Comparison of ENCODE assay signal across 1 cellular context in genomic region chr5:132849347-132849746, GRCh38.
TF ChIP-seq lines count a peak whose summit lies in the region.

No MANE protein-coding gene starts in this region.

TF ChIP-seq in HepG2, 621 proteins besides CTCF, POLR2A, EP300 and RAD21 (continues in another document):
- no peak for TF ChIP-seq SOX6 (IDR thresholded peaks at IDR 0.05)
- peak; percentile 84 for TF ChIP-seq SOX6 (CRISPR knock-in tag; IDR thresholded peaks at IDR 0.05)
- TF ChIP-seq ZBTB7A (CRISPR knock-in tag; IDR thresholded peaks at IDR 0.05) = no peak
- TF ChIP-seq FOXA1 (IDR thresholded peaks at IDR 0.05) = no peak
- peak; percentile 39; the same call in 1 of the 2 replicates for TF ChIP-seq FOXA1 (CRISPR knock-in tag; IDR thresholded peaks at IDR 0.05)
- TF ChIP-seq ARID5B (CRISPR knock-in tag; IDR thresholded peaks at IDR 0.05) = peak; percentile 54
- no peak for TF ChIP-seq YY1 (IDR thresholded peaks at IDR 0.05; ENCODE audit: insufficient read depth, insufficient replicate concordance, low read depth, low read length)
- TF ChIP-seq GATAD2A (CRISPR knock-in tag; IDR thresholded peaks at IDR 0.05) = peak; percentile 60
- TF ChIP-seq ZNF879 (CRISPR knock-in tag; IDR thresholded peaks at IDR 0.05) = no peak
- no peak for TF ChIP-seq ZBTB43 (CRISPR knock-in tag; conservative IDR thresholded peaks at IDR 0.05)
- 0 out of 2 replicates have a peak, but pooled peaks have one; percentile 21 for TF ChIP-seq ATF2 (CRISPR knock-in tag; IDR thresholded peaks at IDR 0.05)
- no peak for TF ChIP-seq TFDP2 (CRISPR knock-in tag; IDR thresholded peaks at IDR 0.05)
- peak; percentile 58 for TF ChIP-seq BCL6 (CRISPR knock-in tag; IDR thresholded peaks at IDR 0.05)
- no peak for TF ChIP-seq TBL1XR1 (IDR thresholded peaks at IDR 0.05; ENCODE audit: borderline replicate concordance, low read length, partially characterized antibody)
- TF ChIP-seq SMYD3 (CRISPR knock-in tag; IDR thresholded peaks at IDR 0.05) = no peak
- TF ChIP-seq ZNF570 (CRISPR knock-in tag; IDR thresholded peaks at IDR 0.05; ENCODE audit: borderline replicate concordance) = no peak
- TF ChIP-seq TCF7 (IDR thresholded peaks at IDR 0.05; ENCODE audit: low read depth) = peak; percentile 45
- TF ChIP-seq SOX13 (IDR thresholded peaks at IDR 0.05) = no peak
- TF ChIP-seq SOX13 (CRISPR knock-in tag; conservative IDR thresholded peaks at IDR 0.05 in 1 of 2, IDR thresholded peaks at IDR 0.05 in 1 of 2) = peak in 1 of 2 experiments; percentile 88; a peak in 2 of 4 replicates
- no peak for TF ChIP-seq PPARG (CRISPR knock-in tag; conservative IDR thresholded peaks at IDR 0.05)
- TF ChIP-seq NCOR1 (IDR thresholded peaks at IDR 0.05; ENCODE audit: borderline replicate concordance, low read length) = peak; percentile 57; the same call in 1 of the 2 replicates
- no peak for TF ChIP-seq TARDBP (CRISPR knock-in tag; IDR thresholded peaks at IDR 0.05)
- no peak for TF ChIP-seq ZMYM2 (CRISPR knock-in tag; IDR thresholded peaks at IDR 0.05)
- TF ChIP-seq ZNF275 (CRISPR knock-in tag; IDR thresholded peaks at IDR 0.05; ENCODE audit: borderline replicate concordance) = no peak
- TF ChIP-seq SALL1 (CRISPR knock-in tag; IDR thresholded peaks at IDR 0.05) = no peak
- TF ChIP-seq ZBTB7B (CRISPR knock-in tag; IDR thresholded peaks at IDR 0.05) = no peak
- peak; percentile 64; the same call in 1 of the 2 replicates for TF ChIP-seq GFI1 (CRISPR knock-in tag; IDR thresholded peaks at IDR 0.05; ENCODE audit: borderline replicate concordance)
- 0 out of 2 replicates have a peak, but pooled peaks have one; percentile 15 for TF ChIP-seq RCOR2 (CRISPR knock-in tag; IDR thresholded peaks at IDR 0.05)
- TF ChIP-seq NCOA2 (CRISPR knock-in tag; IDR thresholded peaks at IDR 0.05) = peak; percentile 85
- peak; percentile 40; the same call in 1 of the 2 replicates for TF ChIP-seq TBX2 (CRISPR knock-in tag; IDR thresholded peaks at IDR 0.05; ENCODE audit: borderline replicate concordance)
- no peak for TF ChIP-seq HOXA3 (CRISPR knock-in tag; IDR thresholded peaks at IDR 0.05)
- TF ChIP-seq CHCHD3 (CRISPR knock-in tag; IDR thresholded peaks at IDR 0.05) = no peak
- TF ChIP-seq HNF4G (IDR thresholded peaks at IDR 0.05; ENCODE audit: borderline replicate concordance, low read depth, low read length) = peak; percentile 41; the same call in 1 of the 2 replicates
- TF ChIP-seq HNF4G (CRISPR knock-in tag; IDR thresholded peaks at IDR 0.05; ENCODE audit: borderline replicate concordance, low read depth) = no peak
- no peak for TF ChIP-seq SNRNP70 (IDR thresholded peaks at IDR 0.05; ENCODE audit: low read depth, low read length)
- no peak for TF ChIP-seq ZBTB21 (CRISPR knock-in tag; IDR thresholded peaks at IDR 0.05)
- TF ChIP-seq KAT2B (IDR thresholded peaks at IDR 0.05; ENCODE audit: borderline replicate concordance, low read depth, low read length) = no peak
- peak; percentile 28; the same call in 1 of the 2 replicates for TF ChIP-seq NFIC (IDR thresholded peaks at IDR 0.05; ENCODE audit: low read length)
- no peak for TF ChIP-seq ZNF557 (CRISPR knock-in tag; IDR thresholded peaks at IDR 0.05)
- TF ChIP-seq ZNF549 (CRISPR knock-in tag; IDR thresholded peaks at IDR 0.05) = no peak
- peak; percentile 33; the same call in 1 of the 2 replicates for TF ChIP-seq RARA (CRISPR knock-in tag; IDR thresholded peaks at IDR 0.05)
- peak; percentile 60; the same call in 1 of the 2 replicates for TF ChIP-seq SOX5 (CRISPR knock-in tag; IDR thresholded peaks at IDR 0.05; ENCODE audit: borderline replicate concordance)
- TF ChIP-seq FOXP1 (IDR thresholded peaks at IDR 0.05) = no peak
- TF ChIP-seq FOXP1 (CRISPR knock-in tag; IDR thresholded peaks at IDR 0.05) = peak; percentile 18; the same call in 1 of the 2 replicates
- no peak for TF ChIP-seq FOXC1 (CRISPR knock-in tag; IDR thresholded peaks at IDR 0.05; ENCODE audit: borderline replicate concordance)
- 0 out of 2 replicates have a peak, but pooled peaks have one; percentile 22 for TF ChIP-seq ELF1 (CRISPR knock-in tag; IDR thresholded peaks at IDR 0.05)
- TF ChIP-seq NR2F6 (IDR thresholded peaks at IDR 0.05) = peak; percentile 62; the same call in 1 of the 2 replicates
- peak; percentile 33; the same call in 1 of the 2 replicates for TF ChIP-seq NR2F6 (CRISPR knock-in tag; IDR thresholded peaks at IDR 0.05)
- peak; percentile 82 to 95 for TF ChIP-seq ATF4 (CRISPR knock-in tag; IDR thresholded peaks at IDR 0.05)
- TF ChIP-seq ELF3 (CRISPR knock-in tag; IDR thresholded peaks at IDR 0.05) = peak; percentile 32; the same call in 1 of the 2 replicates
- no peak for TF ChIP-seq BHLHE40 (IDR thresholded peaks at IDR 0.05; ENCODE audit: low read length)
- TF ChIP-seq CREM (IDR thresholded peaks at IDR 0.05) = peak; percentile 48; the same call in 1 of the 2 replicates
- no peak for TF ChIP-seq CREM (CRISPR knock-in tag; IDR thresholded peaks at IDR 0.05)
- peak; percentile 69; the same call in 1 of the 2 replicates for TF ChIP-seq ATF3 (CRISPR knock-in tag; IDR thresholded peaks at IDR 0.05)
- TF ChIP-seq CEBPG (CRISPR knock-in tag; IDR thresholded peaks at IDR 0.05) = peak; percentile 97
- peak; percentile 71 for TF ChIP-seq HNF4A (CRISPR knock-in tag; IDR thresholded peaks at IDR 0.05)
- TF ChIP-seq MED1 (CRISPR knock-in tag; IDR thresholded peaks at IDR 0.05) = 0 out of 2 replicates have a peak, but pooled peaks have one; percentile 39
- no peak for TF ChIP-seq ZNF850 (CRISPR knock-in tag; conservative IDR thresholded peaks at IDR 0.05)
- TF ChIP-seq SATB2 (CRISPR knock-in tag; IDR thresholded peaks at IDR 0.05) = no peak
- TF ChIP-seq SIX4 (CRISPR knock-in tag; IDR thresholded peaks at IDR 0.05) = no peak
- no peak for TF ChIP-seq ZNF710 (CRISPR knock-in tag; IDR thresholded peaks at IDR 0.05; ENCODE audit: borderline replicate concordance)
- TF ChIP-seq ARID3A (IDR thresholded peaks at IDR 0.05; ENCODE audit: low read depth, low read length) = 0 out of 2 replicates have a peak, but pooled peaks have one; percentile 38
- TF ChIP-seq ADNP (CRISPR knock-in tag; IDR thresholded peaks at IDR 0.05) = no peak
